In the genomic region with DNA sequence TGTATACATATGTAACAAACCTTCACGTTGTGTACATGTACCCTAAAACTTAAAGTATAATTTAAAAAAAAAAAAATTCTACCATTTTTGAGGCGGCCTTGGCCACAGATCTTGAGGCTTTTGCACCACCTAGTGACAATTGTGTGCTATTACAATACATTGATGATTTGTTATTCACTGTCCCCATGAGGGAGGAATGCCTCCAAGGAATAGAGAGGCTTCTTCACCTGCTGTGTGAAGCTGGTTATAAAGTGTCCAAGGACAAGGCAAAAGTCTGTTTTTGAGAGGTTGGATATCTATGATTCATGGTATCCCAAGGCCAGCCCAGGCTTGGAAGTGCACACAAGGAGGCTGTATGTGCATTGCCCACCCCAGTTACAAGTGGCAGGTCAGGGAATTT, we compare ENCODE assay signal across 9 cellular contexts. TPM values are rescaled to one million over a fixed set of nuclear protein-coding genes. Genes with fewer than 3 reads are reported as not detected.
DNase-seq lines count a peak whose midpoint lies in the region; ATAC-seq, FAIRE-seq and TF ChIP-seq lines count a peak whose summit lies in the region.
"Had no signal": no experiment of that assay in that cellular context is flagged by ENCODE, and none has a peak within 500 bp of the region (broad histone marks: within the 10 kb centered on the region; RNA-seq: fewer than 3 reads in every experiment).

No MANE protein-coding gene starts in this region.

- no peak overlapping the region for H3K4me3 Mint-ChIP-seq in T-helper 17 cell

- ATAC-seq in SK-N-SH treated with all-trans-retinoic acid at 6 μM for 48 hours (peak; percentile 59; the same call in 2 of the 3 replicates), T-helper 17 cell (no peak)

- no peak overlapping the region for H3K4me3 ChIP-seq in stomach

- intact Hi-C loops in stomach (cut with DNase I; ENCODE audit: low total_unique reads), result loop anchor here (10.0 kb wide), 1 partner anchor 168 kb away; no protein-coding TSS in a partner anchor

- no peaks in the 10 kb centered on the region for H3K36me3 ChIP-seq in stomach

- H3K4me1 Mint-ChIP-seq in T-helper 17 cell, result no peaks in the 10 kb centered on the region

- no peak for TF ChIP-seq EP300 in stomach (IDR thresholded peaks at IDR 0.05)

- TF ChIP-seq POLR2A in GM12891 (IDR thresholded peaks at IDR 0.05; ENCODE audit: low read depth, low read length) (no peak), stomach (IDR thresholded peaks at IDR 0.05) (no peak)

- peak; percentile 82 for TF ChIP-seq CTCF in C4-2B (conservative IDR thresholded peaks at IDR 0.05)
- TF ChIP-seq CTCF in stomach (IDR thresholded peaks at IDR 0.05), result peak in 3 of 7 experiments; percentile 25 to 38 (median 37)

- WGBS in stomach, 5 donors, result 0 to 4% (median 2%) methylated on average over 2 of the region's 2 CpGs

- DNase-seq in GM12891 (ENCODE audit: insufficient read length, low spot score) (no peak), glomerular endothelial cell (ENCODE audit: extremely low read depth, low read depth, low spot score) (peak; percentile 10), DMS153 (lab: John Stamatoyannopoulos, UW) (no peak), T-helper 17 cell (no peak), stomach (no peak), nucleus accumbens (lab: John Stamatoyannopoulos, UW) (no peak)

- peaks cover 67% of the 10 kb centered on the region for H3K27me3 Mint-ChIP-seq in T-helper 17 cell

- no peaks in the 10 kb centered on the region for H3K9me3 ChIP-seq in T-helper 17 cell (ENCODE audit: control insufficient read depth, low read length, poor library complexity, severe bottlenecking)
- no peaks in the 10 kb centered on the region for H3K9me3 ChIP-seq in stomach

- no peaks in the 10 kb centered on the region for H3K27me3 ChIP-seq in stomach

- no peak overlapping the region for H3K27ac Mint-ChIP-seq in T-helper 17 cell

- FAIRE-seq in GM12891 (lab: Jason Lieb, UNC), result peak; percentile 9
- FAIRE-seq: islet of Langerhans had no signal

- no peaks in the 10 kb centered on the region for H3K4me1 ChIP-seq in stomach

- H3K27ac ChIP-seq in C4-2B (no peak overlapping the region), stomach (no peak overlapping the region)

- peaks cover 2% of the 10 kb centered on the region for H3K36me3 Mint-ChIP-seq in T-helper 17 cell (ENCODE audit: low read depth)

TF ChIP-seq in GM12891, 5 proteins besides CTCF, POLR2A, EP300 and RAD21:
- TF ChIP-seq POU2F2 (IDR thresholded peaks at IDR 0.05; ENCODE audit: low read depth, low read length) (no peak), TAF1 (IDR thresholded peaks at IDR 0.05; ENCODE audit: low read depth, low read length) (no peak), PAX5 (IDR thresholded peaks at IDR 0.05; ENCODE audit: insufficient read depth, low read length, severe bottlenecking) (no peak), SPI1 (IDR thresholded peaks at IDR 0.05; ENCODE audit: low read depth, low read length) (no peak), POLR2AphosphoS5 (IDR thresholded peaks at IDR 0.05; ENCODE audit: low read depth, low read length) (no peak)

TF ChIP-seq in SK-N-SH treated with all-trans-retinoic acid at 6 μM for 48 hours, 23 proteins besides CTCF, POLR2A, EP300 and RAD21:
- TF ChIP-seq ESRRG (CRISPR knock-in tag; IDR thresholded peaks at IDR 0.05), result no peak
- TF ChIP-seq, protein P1, sequence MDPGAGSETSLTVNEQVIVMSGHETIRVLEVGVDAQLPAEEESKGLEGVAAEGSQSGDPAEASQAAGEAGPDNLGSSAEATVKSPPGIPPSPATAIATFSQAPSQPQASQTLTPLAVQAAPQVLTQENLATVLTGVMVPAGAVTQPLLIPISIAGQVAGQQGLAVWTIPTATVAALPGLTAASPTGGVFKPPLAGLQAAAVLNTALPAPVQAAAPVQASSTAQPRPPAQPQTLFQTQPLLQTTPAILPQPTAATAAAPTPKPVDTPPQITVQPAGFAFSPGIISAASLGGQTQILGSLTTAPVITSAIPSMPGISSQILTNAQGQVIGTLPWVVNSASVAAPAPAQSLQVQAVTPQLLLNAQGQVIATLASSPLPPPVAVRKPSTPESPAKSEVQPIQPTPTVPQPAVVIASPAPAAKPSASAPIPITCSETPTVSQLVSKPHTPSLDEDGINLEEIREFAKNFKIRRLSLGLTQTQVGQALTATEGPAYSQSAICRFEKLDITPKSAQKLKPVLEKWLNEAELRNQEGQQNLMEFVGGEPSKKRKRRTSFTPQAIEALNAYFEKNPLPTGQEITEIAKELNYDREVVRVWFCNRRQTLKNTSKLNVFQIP (CRISPR knock-in tag; IDR thresholded peaks at IDR 0.05; ENCODE audit: borderline replicate concordance, low read depth), result no peak
- no peak for TF ChIP-seq TOX (CRISPR knock-in tag; IDR thresholded peaks at IDR 0.05; ENCODE audit: borderline replicate concordance)
- TF ChIP-seq ZNF8 (CRISPR knock-in tag; IDR thresholded peaks at IDR 0.05), result no peak
TF ChIP-seq in SK-N-SH treated with all-trans-retinoic acid at 6 μM for 48 hours: peak in this region for 0.

RNA-seq across cellular contexts. Expression of a gene that starts 30.7 kb away (rescaled TPM):
- polyA plus RNA-seq in GM12891 (2012; ENCODE audit: low read depth, missing spikeins), result not detected
- total RNA-seq in glomerular endothelial cell (not detected in 2 replicates), T-helper 17 cell (not detected), stomach (not detected)
- polyA plus RNA-seq in stomach, result not detected
